In genomic region chr4:73277201-73277600, GRCh38 we compare ENCODE assay signal across 29 cellular contexts.
"Had no signal": no experiment of that assay in that cellular context is flagged by ENCODE, and none has a peak within 500 bp of the region (broad histone marks: within the 10 kb centered on the region; RNA-seq: fewer than 3 reads in every experiment).

No MANE protein-coding gene starts in this region.

- H3K36me3 ChIP-seq: colonic mucosa, esophagus squamous epithelium, gastrocnemius medialis, heart left ventricle had no signal

- H3K27ac Mint-ChIP-seq: dendritic cell treated with granulocyte-macrophage colony-stimulating factor and Interleukin-4, amounts not matched to agents 40 ng/mL and 50 ng/mL, for 4 days; effector memory CD8-positive, alpha-beta T cell; endodermal cell had no signal

- H3K4me1 ChIP-seq: colonic mucosa, esophagus muscularis mucosa, esophagus squamous epithelium, gastrocnemius medialis, gastroesophageal sphincter had no signal

- H3K4me1 Mint-ChIP-seq: endodermal cell had no signal

- H3K27me3 ChIP-seq: colonic mucosa, dorsolateral prefrontal cortex, esophagus muscularis mucosa, esophagus squamous epithelium, foreskin keratinocyte, gastrocnemius medialis, gastroesophageal sphincter, heart left ventricle, heart right ventricle, hepatocyte had no signal

- H3K27ac ChIP-seq: colonic mucosa, coronary artery, dorsolateral prefrontal cortex, epithelial cell of prostate, esophagus muscularis mucosa, esophagus squamous epithelium, foreskin keratinocyte, gastrocnemius medialis, gastroesophageal sphincter, heart left ventricle, heart right ventricle, hepatocyte had no signal

- FAIRE-seq: endometrium, endothelial cell of umbilical vein, frontal cortex had no signal

- H3K79me2 ChIP-seq: hepatocyte had no signal

- H3K4me3 ChIP-seq: colonic mucosa, coronary artery, dorsolateral prefrontal cortex, esophagus muscularis mucosa, esophagus squamous epithelium, gastrocnemius medialis, gastroesophageal sphincter, heart left ventricle, heart right ventricle, hepatocyte had no signal

- H3K4me3 Mint-ChIP-seq: dendritic cell treated with granulocyte-macrophage colony-stimulating factor and Interleukin-4, amounts not matched to agents 40 ng/mL and 50 ng/mL, for 4 days; effector memory CD8-positive, alpha-beta T cell; endodermal cell had no signal

- H3K4me2 ChIP-seq: hepatocyte had no signal

- H3K9me3 ChIP-seq: colonic mucosa, esophagus muscularis mucosa had no signal

- H2AFZ ChIP-seq: hepatocyte had no signal

- H3K27me3 Mint-ChIP-seq: dendritic cell treated with granulocyte-macrophage colony-stimulating factor and Interleukin-4, amounts not matched to agents 40 ng/mL and 50 ng/mL, for 4 days; effector memory CD8-positive, alpha-beta T cell had no signal

- ATAC-seq: effector memory CD8-positive, alpha-beta T cell; esophagus mucosa; foreskin keratinocyte; gastrocnemius medialis; gastroesophageal sphincter; heart left ventricle; heart right ventricle had no signal

- DNase-seq: colonic mucosa; cortex of kidney; dermis blood vessel endothelial cell; dorsolateral prefrontal cortex; effector CD4-positive, alpha-beta T cell; effector CD8-positive, alpha-beta T cell; effector memory CD4-positive, alpha-beta T cell; effector memory CD8-positive, alpha-beta T cell; endodermal cell; erythroblast; esophagus squamous epithelium; foreskin fibroblast; foreskin keratinocyte; foreskin melanocyte; gastrocnemius medialis; glutamatergic neuron; head of caudate nucleus; heart left ventricle; heart right ventricle had no signal
